10 cellular contexts compared by ENCODE assay signal in genomic region chr1:232477728-232478127, GRCh38.
DNase-seq lines count a peak whose midpoint lies in the region; ATAC-seq and TF ChIP-seq lines count a peak whose summit lies in the region.
"Had no signal": no experiment of that assay in that cellular context is flagged by ENCODE, and none has a peak within 500 bp of the region (broad histone marks: within the 10 kb centered on the region; RNA-seq: fewer than 3 reads in every experiment).

No MANE protein-coding gene starts in this region.

- H3K27me3 Mint-ChIP-seq in T-helper 2 cell treated with Interferon-gamma antibody and Interleukin-4, amounts not matched to agents 5 μg/mL and 100 μg/mL, for 36 hours (ENCODE audit: low read depth): peaks cover 8% of the 10 kb centered on the region
- H3K27me3 Mint-ChIP-seq in CD8-positive, alpha-beta memory T cell: peaks cover 0 to 3% of the 10 kb centered on the region in 2 donors

- peak overlapping the region; percentile 26; the same call in 1 of the 2 replicates for H2BK120ac ChIP-seq in IMR-90 (ENCODE audit: low read depth, low read length)
- H2BK120ac ChIP-seq in mesenchymal stem cell (ENCODE audit: low read depth, low read length): no peak overlapping the region

- no peak overlapping the region for H3K56ac ChIP-seq in IMR-90 (ENCODE audit: extremely low read depth, insufficient read depth, low read length)

- in situ Hi-C loops in IMR-90 (cut with MboI; ENCODE audit: low sequenced_read_pairs): no loop called here

- no peaks in the 10 kb centered on the region for H3K36me3 Mint-ChIP-seq in T-helper 2 cell treated with Interferon-gamma antibody and Interleukin-4, amounts not matched to agents 5 μg/mL and 100 μg/mL, for 36 hours (ENCODE audit: low read depth)
- H3K36me3 Mint-ChIP-seq in CD8-positive, alpha-beta memory T cell: peaks cover 0 to 13% (median 8%) of the 10 kb centered on the region in 3 donors

- no peak overlapping the region for H2AK5ac ChIP-seq in IMR-90 (ENCODE audit: low read depth, low read length)
- no peak overlapping the region for H2AK5ac ChIP-seq in mesenchymal stem cell (ENCODE audit: low read length, severe bottlenecking)

- dilution Hi-C loops in IMR-90 (cut with HindIII; ENCODE audit: low sequenced_read_pairs, unreplicated experiment): no loop called here

- peak overlapping the region; percentile 13; the same call in 1 of the 2 replicates for H3K18ac ChIP-seq in IMR-90 (ENCODE audit: low read depth, low read length)
- no peak overlapping the region for H3K18ac ChIP-seq in mesenchymal stem cell (ENCODE audit: low read depth in 1 of 2, low read length in 2 of 2)

- peaks cover 14% of the 10 kb centered on the region for H3K4me1 ChIP-seq in IMR-90 (ENCODE audit: control insufficient read depth, insufficient read depth, low read length)
- H3K4me1 ChIP-seq in mesenchymal stem cell (ENCODE audit: control insufficient read depth, insufficient read depth, low read depth, low read length): peaks cover 2% of the 10 kb centered on the region
- H3K4me1 ChIP-seq in CD8-positive, alpha-beta memory T cell (ENCODE audit: insufficient read depth, low read length): no peaks in the 10 kb centered on the region

- H3K14ac ChIP-seq in IMR-90 (replicated peaks; ENCODE audit: low read depth, low read length) (no peak overlapping the region), mesenchymal stem cell (ENCODE audit: low read length in 2 of 2) (no peak overlapping the region)

- no peak for TF ChIP-seq CTCF in IMR-90 (conservative IDR thresholded peaks at IDR 0.05; ENCODE audit: low read depth, low read length)

- H3K27ac ChIP-seq in IMR-90 (ENCODE audit: insufficient read depth, low read length) (no peak overlapping the region), mesenchymal stem cell (ENCODE audit: low read length, poor library complexity, severe bottlenecking) (peak overlapping the region; percentile 39)
- no peak overlapping the region for H3K27ac ChIP-seq in CD8-positive, alpha-beta memory T cell (ENCODE audit: low read depth, low read length)

- H4K5ac ChIP-seq in IMR-90 (ENCODE audit: low read depth, low read length): no peak overlapping the region

- H3K9me3 Mint-ChIP-seq in T-helper 2 cell treated with Interferon-gamma antibody and Interleukin-4, amounts not matched to agents 5 μg/mL and 100 μg/mL, for 36 hours: no peaks in the 10 kb centered on the region
- H3K9me3 Mint-ChIP-seq in CD8-positive, alpha-beta memory T cell: no peaks in the 10 kb centered on the region
- H3K9me3 Mint-ChIP-seq: activated naive CD4-positive, alpha-beta T cell treated with anti-CD3 and anti-CD28 coated beads for 36 hours had no signal

- BruUV-seq in IMR-90 (replicated peaks; lab: Mats Ljungman, UMichigan): no TSS peak

- no peak overlapping the region for H3K4ac ChIP-seq in IMR-90 (ENCODE audit: low read depth, low read length)
- no peak overlapping the region for H3K4ac ChIP-seq in mesenchymal stem cell (ENCODE audit: low read depth in 1 of 2, low read length in 2 of 2)

- peak overlapping the region; percentile 44; the same call in 1 of the 2 replicates for H3K4me2 ChIP-seq in IMR-90 (ENCODE audit: low read depth, low read length)
- H3K4me2 ChIP-seq in mesenchymal stem cell (ENCODE audit: low read length, poor library complexity, severe bottlenecking): no peak overlapping the region

- H2BK20ac ChIP-seq in IMR-90 (ENCODE audit: low read depth, low read length): peak overlapping the region; percentile 58; the same call in 1 of the 2 replicates

- CTCF ChIA-PET in IMR-90 (lab: Yijun Ruan, JAX): no interaction called here
- CTCF ChIA-PET in CD8-positive, alpha-beta memory T cell (lab: Charles Lee): no interaction called here

- no peaks in the 10 kb centered on the region for H3K79me1 ChIP-seq in IMR-90 (ENCODE audit: low read depth in 1 of 2, low read length in 2 of 2)
- peaks cover 9% of the 10 kb centered on the region for H3K79me1 ChIP-seq in mesenchymal stem cell (replicated peaks; ENCODE audit: low read length, poor library complexity, severe bottlenecking)

- peaks cover 10% of the 10 kb centered on the region for H3K36me3 ChIP-seq in IMR-90 (ENCODE audit: control insufficient read depth, insufficient read depth, low read length)
- H3K36me3 ChIP-seq in mesenchymal stem cell (ENCODE audit: control insufficient read depth in 1 of 2, insufficient read depth in 2 of 2, low read depth in 1 of 2, low read length in 2 of 2): peaks cover 0 to 17% of the 10 kb centered on the region in 2 experiments
- H3K36me3 ChIP-seq in CD8-positive, alpha-beta memory T cell (ENCODE audit: insufficient read depth, low read length): no peaks in the 10 kb centered on the region

- H3K4me3 ChIP-seq in IMR-90 (ENCODE audit: insufficient read depth, low read depth, low read length) (no peak overlapping the region), mesenchymal stem cell (ENCODE audit: insufficient read depth in 1 of 2, low read depth in 1 of 2, low read length in 2 of 2) (peak overlapping the region in 1 of 2 experiments; percentile 32)
- no peak overlapping the region for H3K4me3 ChIP-seq in CD8-positive, alpha-beta memory T cell (ENCODE audit: low read length)
- H3K4me3 ChIP-seq: skin epidermis had no signal

- ATAC-seq in IMR-90 (ENCODE audit: low read depth): peak; percentile 79
- no peak for ATAC-seq in HG02623 (IDR thresholded peaks at IDR 0.05; ENCODE audit: unreplicated experiment)

- H3K4me1 Mint-ChIP-seq in T-helper 2 cell treated with Interferon-gamma antibody and Interleukin-4, amounts not matched to agents 5 μg/mL and 100 μg/mL, for 36 hours (ENCODE audit: low read depth): no peaks in the 10 kb centered on the region
- H3K4me1 Mint-ChIP-seq in CD8-positive, alpha-beta memory T cell: peaks cover 0 to 4% (median 0%) of the 10 kb centered on the region in 3 donors

- H3K23ac ChIP-seq in IMR-90 (ENCODE audit: low read depth, low read length) (no peak overlapping the region), mesenchymal stem cell (ENCODE audit: low read length in 2 of 2) (no peak overlapping the region)

- H2AK9ac ChIP-seq in IMR-90 (replicated peaks; ENCODE audit: low read depth, low read length, poor library complexity): no peak overlapping the region

- H2AFZ ChIP-seq in IMR-90 (replicated peaks; ENCODE audit: low read length, poor library complexity) (no peak overlapping the region), mesenchymal stem cell (ENCODE audit: low read depth, low read length) (no peak overlapping the region)

- no peak overlapping the region for H2BK12ac ChIP-seq in mesenchymal stem cell (ENCODE audit: low read length in 2 of 2)

- intact Hi-C loops in IMR-90 (cut with micrococcal nuclease): loop anchor here (5.0 to 10.0 kb wide), 2 partner anchors 135 to 477 kb away; partner anchors contain the start of gene NTPCR

- no peaks in the 10 kb centered on the region for H3K9me3 ChIP-seq in IMR-90 (ENCODE audit: control insufficient read depth, insufficient read depth, low read length)
- H3K9me3 ChIP-seq in mesenchymal stem cell (ENCODE audit: control insufficient read depth, low read length): no peaks in the 10 kb centered on the region
- no peaks in the 10 kb centered on the region for H3K9me3 ChIP-seq in CD8-positive, alpha-beta memory T cell (ENCODE audit: low read length)

- peak; percentile 64 for DNase-seq in AG08396 (ENCODE audit: low spot score)
- peak; percentile 98 for DNase-seq in IMR-90
- DNase-seq in brain pericyte (ENCODE audit: low read depth, low spot score): peak; percentile 53
- DNase-seq in mesenchymal stem cell: peak; percentile 96
- DNase-seq in T-helper 2 cell treated with Interferon-gamma antibody and Interleukin-4, amounts not matched to agents 5 μg/mL and 100 μg/mL, for 36 hours (ENCODE audit: low spot score): no peak
- DNase-seq in CD8-positive, alpha-beta memory T cell: no peak
- DNase-seq in NCI-H1436 (lab: John Stamatoyannopoulos, UW): no peak
- DNase-seq: activated naive CD4-positive, alpha-beta T cell treated with anti-CD3 and anti-CD28 coated beads for 36 hours had no signal

- no peaks in the 10 kb centered on the region for H4K20me1 ChIP-seq in IMR-90 (ENCODE audit: insufficient read depth, low read length)

- H3K27me3 ChIP-seq in IMR-90 (ENCODE audit: control insufficient read depth, insufficient read depth, low read length) (no peaks in the 10 kb centered on the region), mesenchymal stem cell (ENCODE audit: control insufficient read depth in 1 of 2, insufficient read depth in 1 of 2, low read length in 2 of 2) (peaks cover 0 to 26% of the 10 kb centered on the region in 2 experiments)
- H3K27me3 ChIP-seq in CD8-positive, alpha-beta memory T cell (ENCODE audit: insufficient read depth, low read length, poor library complexity, severe bottlenecking): no peaks in the 10 kb centered on the region

- H4K8ac ChIP-seq in IMR-90 (ENCODE audit: low read depth in 2 of 2, low read length in 2 of 2) (no peak overlapping the region), mesenchymal stem cell (ENCODE audit: low read length) (no peak overlapping the region)

- POLR2A ChIA-PET in IMR-90 (lab: Charles Lee; ENCODE audit: unreplicated experiment): no interaction called here
- POLR2A ChIA-PET in CD8-positive, alpha-beta memory T cell (lab: Charles Lee): no interaction called here

- no peak for TF ChIP-seq POLR2A in IMR-90 (IDR thresholded peaks at IDR 0.05; ENCODE audit: low read depth, low read length)

- no CpG with 5 or more reads among the region's 6 CpGs for WGBS in IMR-90 (ENCODE audit: extremely low coverage in 2 of 2, insufficient read length in 1 of 2), 2 experiments
- WGBS in mesenchymal stem cell: 19% methylated on average over 5 of the region's 6 CpGs

- H2BK15ac ChIP-seq in IMR-90 (ENCODE audit: low read depth, low read length) (0 out of 3 replicates have a peak overlapping the region, but pooled peaks have one; percentile 6), mesenchymal stem cell (ENCODE audit: low read depth, poor library complexity, severe bottlenecking) (no peak overlapping the region)

- no peak overlapping the region for H3K4me3 Mint-ChIP-seq in T-helper 2 cell treated with Interferon-gamma antibody and Interleukin-4, amounts not matched to agents 5 μg/mL and 100 μg/mL, for 36 hours
- H3K4me3 Mint-ChIP-seq in CD8-positive, alpha-beta memory T cell: no peak overlapping the region
- H3K4me3 Mint-ChIP-seq: activated naive CD4-positive, alpha-beta T cell treated with anti-CD3 and anti-CD28 coated beads for 36 hours had no signal

- H3K9me1 ChIP-seq in IMR-90 (ENCODE audit: insufficient read depth, low read length): peaks cover 2% of the 10 kb centered on the region; the same call in 1 of the 2 replicates

- H2BK5ac ChIP-seq in IMR-90 (ENCODE audit: low read depth, low read length, poor library complexity, severe bottlenecking) (peak overlapping the region; percentile 30), mesenchymal stem cell (ENCODE audit: low read depth, low read length, poor library complexity, severe bottlenecking) (no peak overlapping the region)

- H3K27ac Mint-ChIP-seq in T-helper 2 cell treated with Interferon-gamma antibody and Interleukin-4, amounts not matched to agents 5 μg/mL and 100 μg/mL, for 36 hours: no peak overlapping the region
- H3K27ac Mint-ChIP-seq in CD8-positive, alpha-beta memory T cell: no peak overlapping the region
- H3K27ac Mint-ChIP-seq: activated naive CD4-positive, alpha-beta T cell treated with anti-CD3 and anti-CD28 coated beads for 36 hours had no signal

- H4K91ac ChIP-seq in IMR-90 (ENCODE audit: insufficient read depth, low read depth, low read length) (no peak overlapping the region), mesenchymal stem cell (ENCODE audit: low read length) (no peak overlapping the region)

- no peak for TF ChIP-seq RAD21 in IMR-90 (IDR thresholded peaks at IDR 0.05; ENCODE audit: low read length)

- H3K9ac ChIP-seq in IMR-90 (ENCODE audit: low read depth, low read length) (no peak overlapping the region), mesenchymal stem cell (ENCODE audit: low read length) (peak overlapping the region; percentile 51)

Comparison
In these comparisons a context has a peak if more than half of its experiments do, and no peak if none do; other contexts are left out.
1. DNase-seq: peak in AG08396 (single experiment), IMR-90 (single experiment), brain pericyte (single experiment) and mesenchymal stem cell (single experiment); none in T-helper 2 cell treated with Interferon-gamma antibody and Interleukin-4, amounts not matched to agents 5 μg/mL and 100 μg/mL, for 36 hours (single experiment), CD8-positive, alpha-beta memory T cell (0 of 5) and NCI-H1436 (single experiment).